ENCODE assay signal across 12 cellular contexts in the genomic region with DNA sequence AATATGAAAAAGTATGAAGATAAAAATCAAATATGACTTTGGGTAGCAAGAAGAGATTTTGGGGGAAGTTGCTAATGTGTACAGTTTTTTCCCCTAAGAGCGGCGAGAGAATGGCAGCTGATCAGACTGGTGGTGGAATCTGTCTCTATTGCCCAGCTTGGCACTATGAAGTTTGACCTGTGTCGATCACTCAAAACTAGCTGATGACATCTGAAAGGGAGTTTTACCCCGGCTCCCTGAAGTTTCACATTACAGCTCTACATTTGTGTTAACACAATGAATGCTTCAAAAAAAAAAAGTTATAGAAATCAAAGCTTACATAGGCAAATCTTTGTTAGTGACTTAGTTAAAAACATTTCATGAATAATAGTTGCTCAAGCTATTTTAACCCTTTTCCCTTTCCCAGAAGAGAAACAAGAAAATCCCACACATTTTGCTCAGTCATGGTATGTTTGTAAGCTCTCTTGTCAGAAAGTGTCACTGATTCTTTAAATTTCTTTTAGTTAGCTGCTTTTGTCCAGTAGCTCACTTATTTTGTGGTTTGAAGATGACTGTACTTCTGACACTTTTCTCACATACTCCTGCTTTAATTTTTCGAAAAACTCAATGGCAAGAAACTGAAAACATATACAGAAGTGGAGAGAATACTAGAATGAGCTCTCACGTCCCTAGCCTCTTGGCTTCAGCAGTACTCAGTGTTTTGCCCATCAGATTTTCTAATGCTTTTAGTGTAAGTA. TPM values are rescaled to one million over a fixed set of nuclear protein-coding genes. Genes with fewer than 3 reads are reported as not detected.
DNase-seq lines count a peak whose midpoint lies in the region; ATAC-seq lines count a peak whose summit lies in the region.
"Had no signal": no experiment of that assay in that cellular context is flagged by ENCODE, and none has a peak within 500 bp of the region (broad histone marks: within the 10 kb centered on the region; RNA-seq: fewer than 3 reads in every experiment).

No MANE protein-coding gene starts in this region.

- H3K27ac Mint-ChIP-seq in activated T-cell treated with anti-CD3 and anti-CD28 coated beads, Interleukin-2, amount 50 U/mL, for 72 hours: peak overlapping the region; percentile 86
- peak overlapping the region; percentile 54 for H3K27ac Mint-ChIP-seq in central memory CD8-positive, alpha-beta T cell (ENCODE audit: low read depth)
- peak overlapping the region; percentile 2 for H3K27ac Mint-ChIP-seq in stimulated activated naive B cell treated with anti-CD40 and anti-IgM and Interleukin-4, amounts not matched to agents 10 μg/mL and 1 μg/mL and 100 μg/mL, for 72 hours

- H3K4me1 Mint-ChIP-seq in activated T-cell treated with anti-CD3 and anti-CD28 coated beads, Interleukin-2, amount 50 U/mL, for 72 hours (ENCODE audit: low read depth): peaks cover 81% of the 10 kb centered on the region
- peaks cover 89% of the 10 kb centered on the region for H3K4me1 Mint-ChIP-seq in central memory CD8-positive, alpha-beta T cell
- peaks cover 51 to 84% of the 10 kb centered on the region in 2 donors for H3K4me1 Mint-ChIP-seq in stimulated activated naive B cell treated with anti-CD40 and anti-IgM and Interleukin-4, amounts not matched to agents 10 μg/mL and 1 μg/mL and 100 μg/mL, for 72 hours

- H3K9me3 Mint-ChIP-seq in activated T-cell treated with anti-CD3 and anti-CD28 coated beads, Interleukin-2, amount 50 U/mL, for 72 hours: peaks cover 0 to 1% of the 10 kb centered on the region in 2 donors
- no peaks in the 10 kb centered on the region for H3K9me3 Mint-ChIP-seq in central memory CD8-positive, alpha-beta T cell
- H3K9me3 Mint-ChIP-seq in stimulated activated naive B cell treated with anti-CD40 and anti-IgM and Interleukin-4, amounts not matched to agents 10 μg/mL and 1 μg/mL and 100 μg/mL, for 72 hours: peaks cover 3% of the 10 kb centered on the region in 2 donors

- no peaks in the 10 kb centered on the region for H3K27me3 Mint-ChIP-seq in activated T-cell treated with anti-CD3 and anti-CD28 coated beads, Interleukin-2, amount 50 U/mL, for 72 hours (ENCODE audit: low read depth)
- no peaks in the 10 kb centered on the region for H3K27me3 Mint-ChIP-seq in central memory CD8-positive, alpha-beta T cell
- H3K27me3 Mint-ChIP-seq in stimulated activated naive B cell treated with anti-CD40 and anti-IgM and Interleukin-4, amounts not matched to agents 10 μg/mL and 1 μg/mL and 100 μg/mL, for 72 hours: no peaks in the 10 kb centered on the region

- H3K4me3 Mint-ChIP-seq in activated T-cell treated with anti-CD3 and anti-CD28 coated beads, Interleukin-2, amount 50 U/mL, for 72 hours: peak overlapping the region; percentile 58 to 78
- peak overlapping the region; percentile 43 for H3K4me3 Mint-ChIP-seq in central memory CD8-positive, alpha-beta T cell
- no peak overlapping the region for H3K4me3 Mint-ChIP-seq in stimulated activated naive B cell treated with anti-CD40 and anti-IgM and Interleukin-4, amounts not matched to agents 10 μg/mL and 1 μg/mL and 100 μg/mL, for 72 hours

- peak; percentile 56 for ATAC-seq in activated T-cell treated with anti-CD3 and anti-CD28 coated beads, Interleukin-2, amount 50 U/mL, for 72 hours (replicated peaks in 1 of 2)
- peak; percentile 50 for ATAC-seq in HG02970 (IDR thresholded peaks at IDR 0.05; ENCODE audit: low FRiP score, unreplicated experiment)
- no peak for ATAC-seq in central memory CD8-positive, alpha-beta T cell (replicated peaks; ENCODE audit: extremely low read depth, poor library complexity, severe bottlenecking)
- ATAC-seq in stimulated activated naive B cell treated with anti-CD40 and anti-IgM and Interleukin-4, amounts not matched to agents 10 μg/mL and 1 μg/mL and 100 μg/mL, for 72 hours (replicated peaks): peak; percentile 38 to 42

- peaks cover 2 to 9% of the 10 kb centered on the region in 2 donors for H3K36me3 Mint-ChIP-seq in activated T-cell treated with anti-CD3 and anti-CD28 coated beads, Interleukin-2, amount 50 U/mL, for 72 hours (ENCODE audit: insufficient read depth in 2 of 2)
- peaks cover 13% of the 10 kb centered on the region for H3K36me3 Mint-ChIP-seq in central memory CD8-positive, alpha-beta T cell (ENCODE audit: insufficient read depth)
- peaks cover 12 to 22% of the 10 kb centered on the region in 2 donors for H3K36me3 Mint-ChIP-seq in stimulated activated naive B cell treated with anti-CD40 and anti-IgM and Interleukin-4, amounts not matched to agents 10 μg/mL and 1 μg/mL and 100 μg/mL, for 72 hours

- peak in 1 of 2 donors; percentile 14 for DNase-seq in activated T-cell treated with anti-CD3 and anti-CD28 coated beads, Interleukin-2, amount 50 U/mL, for 72 hours
- DNase-seq in activated T-cell treated with anti-CD3 and anti-CD28 coated beads for 4 hours: no peak
- no peak for DNase-seq in central memory CD8-positive, alpha-beta T cell (ENCODE audit: low spot score in 2 of 2)
- no peak for DNase-seq in stimulated activated naive B cell treated with anti-CD40 and anti-IgM and Interleukin-4, amounts not matched to agents 10 μg/mL and 1 μg/mL and 100 μg/mL, for 72 hours
- DNase-seq in DMS 273 (lab: John Stamatoyannopoulos, UW; ENCODE audit: unreplicated experiment): no peak
- no peak for DNase-seq in NCI-H69 (lab: John Stamatoyannopoulos, UW)
- DNase-seq in hypothalamus (lab: John Stamatoyannopoulos, UW): no peak
- DNase-seq: BE2C; H7; NCI-H2171 treated with DMSO at 0.1 percent for 48 hours; stimulated activated CD4-positive, alpha-beta T cell treated with anti-CD3 and anti-CD28 coated beads, Interleukin-1b, Interleukin-23, amount 100 ng/mL, for 48 hours had no signal

RNA-seq across cellular contexts. Expression of a gene that starts 41.3 kb away (rescaled TPM):
- total RNA-seq in activated T-cell treated with anti-CD3 and anti-CD28 coated beads, Interleukin-2, amount 50 U/mL, for 72 hours: 10 to 100 TPM; 82.9 to 85.0 TPM

Comparison
In these comparisons a context has a peak if more than half of its experiments do, and no peak if none do; other contexts are left out.
1. H3K27ac Mint-ChIP-seq: peak in every context shown above with its lines; median percentile 86 in activated T-cell treated with anti-CD3 and anti-CD28 coated beads, Interleukin-2, amount 50 U/mL, for 72 hours; 54 in central memory CD8-positive, alpha-beta T cell; 2 in stimulated activated naive B cell treated with anti-CD40 and anti-IgM and Interleukin-4, amounts not matched to agents 10 μg/mL and 1 μg/mL and 100 μg/mL, for 72 hours.
2. H3K4me3 Mint-ChIP-seq: peak in activated T-cell treated with anti-CD3 and anti-CD28 coated beads, Interleukin-2, amount 50 U/mL, for 72 hours (2 of 2) and central memory CD8-positive, alpha-beta T cell (single experiment); none in stimulated activated naive B cell treated with anti-CD40 and anti-IgM and Interleukin-4, amounts not matched to agents 10 μg/mL and 1 μg/mL and 100 μg/mL, for 72 hours (0 of 2).